ENCODE assay signal across 8 cellular contexts in the genomic region with DNA sequence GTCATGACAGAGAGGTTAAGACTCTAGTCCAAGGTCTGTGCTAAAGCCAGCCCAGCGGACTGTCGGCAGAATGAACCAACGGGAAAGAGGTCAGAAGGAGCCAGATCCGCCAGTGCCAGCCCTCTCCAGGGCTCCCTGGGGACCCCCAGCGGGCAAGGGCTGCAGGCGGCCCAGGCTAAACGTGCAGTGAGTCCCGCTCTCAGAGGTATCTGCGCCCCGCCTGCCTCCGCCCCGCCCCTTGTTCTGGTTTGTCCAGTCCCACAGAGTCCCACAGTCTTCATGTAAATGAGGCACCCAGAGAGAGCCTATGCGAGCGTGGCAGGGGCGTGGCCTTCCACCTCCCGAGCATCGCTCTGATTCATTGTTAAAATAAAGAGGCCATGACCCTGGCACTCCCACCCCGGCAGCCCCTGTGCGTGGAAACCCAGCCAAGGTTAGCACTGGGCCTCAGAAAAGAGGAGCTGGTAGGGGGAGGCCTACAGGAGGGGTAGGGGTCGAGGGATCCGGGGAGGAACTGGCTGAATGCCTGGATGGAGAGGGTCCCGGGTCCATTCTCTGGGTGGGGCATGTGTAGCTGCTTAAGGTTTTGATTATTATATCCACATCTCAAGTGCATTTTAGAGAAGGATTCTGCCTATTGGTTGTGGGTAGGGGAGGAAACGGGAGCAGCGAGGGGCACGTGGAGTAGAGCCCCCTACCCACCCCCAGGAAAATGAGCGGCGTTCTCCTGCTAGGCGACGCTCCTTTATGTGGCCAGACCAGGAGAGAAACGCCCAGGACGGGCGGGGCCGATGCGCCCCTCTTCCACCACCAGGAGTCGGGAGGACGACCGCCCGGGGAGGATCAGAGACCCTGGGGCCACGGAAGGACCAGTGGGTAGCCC. TPM values are rescaled to one million over a fixed set of nuclear protein-coding genes. Genes with fewer than 3 reads are reported as not detected.
A peak's percentile ranks its signal among the peaks of the same experiment; 100 is the strongest.
DNase-seq lines count a peak whose midpoint lies in the region; ATAC-seq lines count a peak whose summit lies in the region.

Gene TRIOBP, plus strand, starts transcription at position 392 of the 883 bp plus-strand sequence. CDS start 4,318 bp downstream, outside the sequence.

- no peak within 1 kb of the TSS for H3K27ac ChIP-seq in mesendoderm (ENCODE audit: low read depth, low read length)

- H2AK5ac ChIP-seq in mesendoderm (ENCODE audit: low read length), result no peak within 1 kb of the TSS

- H3K18ac ChIP-seq in mesendoderm (ENCODE audit: low read length), result peak within 1 kb of the TSS; percentile 12

- peak within 1 kb of the TSS; percentile 73 for H3K9ac ChIP-seq in mesendoderm (ENCODE audit: low read length)

- DNase-seq in NCI-H774 (lab: John Stamatoyannopoulos, UW), result peak; percentile 52
- peak; percentile 79 for DNase-seq in activated CD8-positive, alpha-beta memory T cell treated with anti-CD3 and anti-CD28 coated beads, Interleukin-2, amount 50 U/mL, for 1 hour (ENCODE audit: extremely low read depth)
- DNase-seq in mesendoderm, result peak; percentile 99
- peak; percentile 58 for DNase-seq in stimulated activated CD8-positive, alpha-beta memory T cell treated with anti-CD3 and anti-CD28 coated beads, Interleukin-15, amount 100 ng/mL, for 1 hour (ENCODE audit: low read depth)
- DNase-seq in RPMI8226, result no peak

- peaks cover 8% of the 10 kb centered on the region for H3K36me3 ChIP-seq in mesendoderm (ENCODE audit: control insufficient read depth, insufficient read depth, low read length)

- H3K4me1 ChIP-seq in mesendoderm (ENCODE audit: control insufficient read depth, low read depth, low read length), result no peaks in the 10 kb centered on the region

- in situ Hi-C loops in endometrial microvascular endothelial cells (cut with HindIII; ENCODE audit: inconsistent ontology term, low pct_unique_long_range_greater_than_20kb, low sequenced_read_pairs), result no loop called here

- H2BK15ac ChIP-seq in mesendoderm (replicated peaks; ENCODE audit: low read depth), result no peak within 1 kb of the TSS

- ATAC-seq in GM18520 (IDR thresholded peaks at IDR 0.05; ENCODE audit: unreplicated experiment), result peak; percentile 85
- peak; percentile 68 for ATAC-seq in HG03196 (IDR thresholded peaks at IDR 0.05; ENCODE audit: unreplicated experiment)

- no peaks in the 10 kb centered on the region for H3K27me3 ChIP-seq in mesendoderm (ENCODE audit: insufficient read depth, low read length, poor library complexity)

- H3K4ac ChIP-seq in mesendoderm (ENCODE audit: low read depth, low read length), result no peak within 1 kb of the TSS

- no peak within 1 kb of the TSS for H4K8ac ChIP-seq in mesendoderm (ENCODE audit: low read depth, low read length)

- no peak within 1 kb of the TSS for H2BK120ac ChIP-seq in mesendoderm (ENCODE audit: low read depth, low read length)

- no peaks in the 10 kb centered on the region for H3K79me2 ChIP-seq in mesendoderm (ENCODE audit: control insufficient read depth, insufficient read depth, low read length)

- no peak within 1 kb of the TSS for H4K5ac ChIP-seq in mesendoderm (ENCODE audit: low read length)

- H3K23ac ChIP-seq in mesendoderm (ENCODE audit: low read length), result peak within 1 kb of the TSS; percentile 15

- peak within 1 kb of the TSS; percentile 85 for H3K56ac ChIP-seq in mesendoderm (ENCODE audit: low read length)

- peak within 1 kb of the TSS; percentile 45 for H3K4me3 ChIP-seq in mesendoderm (ENCODE audit: low read length)

- H3K4me2 ChIP-seq in mesendoderm (ENCODE audit: low read length), result peak within 1 kb of the TSS; percentile 97

- H3K79me1 ChIP-seq in mesendoderm (ENCODE audit: low read length), result no peaks in the 10 kb centered on the region

- WGBS in mesendoderm (ENCODE audit: extremely low coverage, insufficient coverage, low lambda C conversion rate), result no CpG with 5 or more reads among the region's 39 CpGs

- H2BK5ac ChIP-seq in mesendoderm (ENCODE audit: low read length), result no peak within 1 kb of the TSS

RNA-seq across cellular contexts. Expression of gene TRIOBP, which starts in this region (rescaled TPM):
- 135 TPM for total RNA-seq in endometrial microvascular endothelial cells (ENCODE audit: inconsistent ontology term)
- polyA plus RNA-seq in mesendoderm (2013, experiment 1 of 2), result 23.7 TPM
- polyA plus RNA-seq in mesendoderm (2013, experiment 2 of 2), result 25.5 TPM
